ENCODE assay signal across 14 cellular contexts in genomic region chr18:33812186-33812585, GRCh38.
"Had no signal": no experiment of that assay in that cellular context is flagged by ENCODE, and none has a peak within 500 bp of the region (broad histone marks: within the 10 kb centered on the region; RNA-seq: fewer than 3 reads in every experiment).

No MANE protein-coding gene starts in this region.

- DNase-seq: activated CD4-positive, alpha-beta memory T cell treated with anti-CD3 and anti-CD28 coated beads, Interleukin-2, amount 10 ng/mL, durations not matched to agents 7 days and 5 days; activated CD4-positive, alpha-beta T cell treated with anti-CD3 and anti-CD28 coated beads for 36 hours; activated naive CD8-positive, alpha-beta T cell treated with anti-CD3 and anti-CD28 coated beads, Interleukin-2, amount 10 ng/mL, durations not matched to agents 7 days and 5 days; activated T-cell treated with anti-CD3 and anti-CD28 coated beads, Interleukin-2, amount 50 U/mL, for 72 hours; anterior cingulate cortex; hippocampal formation; naive thymus-derived CD4-positive, alpha-beta T cell; stimulated activated naive B cell treated with anti-CD40 and anti-IgM and Interleukin-4, amounts not matched to agents 10 μg/mL and 1 μg/mL and 100 μg/mL, for 72 hours; T1000; trophoblast cell had no signal

- H3K27me3 ChIP-seq: gastroesophageal sphincter, right atrium auricular region had no signal

- H3K9me3 Mint-ChIP-seq: activated naive CD8-positive, alpha-beta T cell treated with anti-CD3 and anti-CD28 coated beads, Interleukin-2, amount 10 ng/mL, durations not matched to agents 7 days and 5 days had no signal

- H3K4me1 Mint-ChIP-seq: activated CD4-positive, alpha-beta memory T cell treated with anti-CD3 and anti-CD28 coated beads, Interleukin-2, amount 10 ng/mL, durations not matched to agents 7 days and 5 days; activated CD4-positive, alpha-beta T cell treated with anti-CD3 and anti-CD28 coated beads for 36 hours; activated naive CD8-positive, alpha-beta T cell treated with anti-CD3 and anti-CD28 coated beads, Interleukin-2, amount 10 ng/mL, durations not matched to agents 7 days and 5 days; naive thymus-derived CD4-positive, alpha-beta T cell; stimulated activated naive B cell treated with anti-CD40 and anti-IgM and Interleukin-4, amounts not matched to agents 10 μg/mL and 1 μg/mL and 100 μg/mL, for 72 hours had no signal

- H3K27me3 Mint-ChIP-seq: activated CD4-positive, alpha-beta memory T cell treated with anti-CD3 and anti-CD28 coated beads, Interleukin-2, amount 10 ng/mL, durations not matched to agents 7 days and 5 days; activated CD4-positive, alpha-beta T cell treated with anti-CD3 and anti-CD28 coated beads for 36 hours; activated naive CD8-positive, alpha-beta T cell treated with anti-CD3 and anti-CD28 coated beads, Interleukin-2, amount 10 ng/mL, durations not matched to agents 7 days and 5 days; naive thymus-derived CD4-positive, alpha-beta T cell had no signal

- H3K4me1 ChIP-seq: gastroesophageal sphincter, right atrium auricular region had no signal

- H3K9me3 ChIP-seq: gastroesophageal sphincter, right atrium auricular region had no signal

- H3K27ac ChIP-seq: gastroesophageal sphincter, right atrium auricular region, VCaP had no signal

- ATAC-seq: activated CD4-positive, alpha-beta T cell treated with anti-CD3 and anti-CD28 coated beads for 36 hours; activated T-cell treated with anti-CD3 and anti-CD28 coated beads, Interleukin-2, amount 50 U/mL, for 72 hours; gastroesophageal sphincter; naive thymus-derived CD4-positive, alpha-beta T cell; stimulated activated naive B cell treated with anti-CD40 and anti-IgM and Interleukin-4, amounts not matched to agents 10 μg/mL and 1 μg/mL and 100 μg/mL, for 72 hours had no signal

- H3K4me3 Mint-ChIP-seq: activated CD4-positive, alpha-beta memory T cell treated with anti-CD3 and anti-CD28 coated beads, Interleukin-2, amount 10 ng/mL, durations not matched to agents 7 days and 5 days; activated CD4-positive, alpha-beta T cell treated with anti-CD3 and anti-CD28 coated beads for 36 hours; activated naive CD8-positive, alpha-beta T cell treated with anti-CD3 and anti-CD28 coated beads, Interleukin-2, amount 10 ng/mL, durations not matched to agents 7 days and 5 days; activated T-cell treated with anti-CD3 and anti-CD28 coated beads, Interleukin-2, amount 50 U/mL, for 72 hours; naive thymus-derived CD4-positive, alpha-beta T cell; stimulated activated naive B cell treated with anti-CD40 and anti-IgM and Interleukin-4, amounts not matched to agents 10 μg/mL and 1 μg/mL and 100 μg/mL, for 72 hours had no signal

- H3K4me3 ChIP-seq: gastroesophageal sphincter, lung, right atrium auricular region had no signal

- H3K36me3 ChIP-seq: gastroesophageal sphincter, right atrium auricular region had no signal

- H3K36me3 Mint-ChIP-seq: activated naive CD8-positive, alpha-beta T cell treated with anti-CD3 and anti-CD28 coated beads, Interleukin-2, amount 10 ng/mL, durations not matched to agents 7 days and 5 days; naive thymus-derived CD4-positive, alpha-beta T cell; stimulated activated naive B cell treated with anti-CD40 and anti-IgM and Interleukin-4, amounts not matched to agents 10 μg/mL and 1 μg/mL and 100 μg/mL, for 72 hours had no signal
